1 cellular context compared by ENCODE assay signal in genomic region chr12:10358131-10358530, GRCh38.
TF ChIP-seq lines count a peak whose summit lies in the region.

No MANE protein-coding gene starts in this region.

TF ChIP-seq in GM23338, 12 proteins besides CTCF, POLR2A, EP300 and RAD21 (continued from another document):
- TF ChIP-seq, protein P1, sequence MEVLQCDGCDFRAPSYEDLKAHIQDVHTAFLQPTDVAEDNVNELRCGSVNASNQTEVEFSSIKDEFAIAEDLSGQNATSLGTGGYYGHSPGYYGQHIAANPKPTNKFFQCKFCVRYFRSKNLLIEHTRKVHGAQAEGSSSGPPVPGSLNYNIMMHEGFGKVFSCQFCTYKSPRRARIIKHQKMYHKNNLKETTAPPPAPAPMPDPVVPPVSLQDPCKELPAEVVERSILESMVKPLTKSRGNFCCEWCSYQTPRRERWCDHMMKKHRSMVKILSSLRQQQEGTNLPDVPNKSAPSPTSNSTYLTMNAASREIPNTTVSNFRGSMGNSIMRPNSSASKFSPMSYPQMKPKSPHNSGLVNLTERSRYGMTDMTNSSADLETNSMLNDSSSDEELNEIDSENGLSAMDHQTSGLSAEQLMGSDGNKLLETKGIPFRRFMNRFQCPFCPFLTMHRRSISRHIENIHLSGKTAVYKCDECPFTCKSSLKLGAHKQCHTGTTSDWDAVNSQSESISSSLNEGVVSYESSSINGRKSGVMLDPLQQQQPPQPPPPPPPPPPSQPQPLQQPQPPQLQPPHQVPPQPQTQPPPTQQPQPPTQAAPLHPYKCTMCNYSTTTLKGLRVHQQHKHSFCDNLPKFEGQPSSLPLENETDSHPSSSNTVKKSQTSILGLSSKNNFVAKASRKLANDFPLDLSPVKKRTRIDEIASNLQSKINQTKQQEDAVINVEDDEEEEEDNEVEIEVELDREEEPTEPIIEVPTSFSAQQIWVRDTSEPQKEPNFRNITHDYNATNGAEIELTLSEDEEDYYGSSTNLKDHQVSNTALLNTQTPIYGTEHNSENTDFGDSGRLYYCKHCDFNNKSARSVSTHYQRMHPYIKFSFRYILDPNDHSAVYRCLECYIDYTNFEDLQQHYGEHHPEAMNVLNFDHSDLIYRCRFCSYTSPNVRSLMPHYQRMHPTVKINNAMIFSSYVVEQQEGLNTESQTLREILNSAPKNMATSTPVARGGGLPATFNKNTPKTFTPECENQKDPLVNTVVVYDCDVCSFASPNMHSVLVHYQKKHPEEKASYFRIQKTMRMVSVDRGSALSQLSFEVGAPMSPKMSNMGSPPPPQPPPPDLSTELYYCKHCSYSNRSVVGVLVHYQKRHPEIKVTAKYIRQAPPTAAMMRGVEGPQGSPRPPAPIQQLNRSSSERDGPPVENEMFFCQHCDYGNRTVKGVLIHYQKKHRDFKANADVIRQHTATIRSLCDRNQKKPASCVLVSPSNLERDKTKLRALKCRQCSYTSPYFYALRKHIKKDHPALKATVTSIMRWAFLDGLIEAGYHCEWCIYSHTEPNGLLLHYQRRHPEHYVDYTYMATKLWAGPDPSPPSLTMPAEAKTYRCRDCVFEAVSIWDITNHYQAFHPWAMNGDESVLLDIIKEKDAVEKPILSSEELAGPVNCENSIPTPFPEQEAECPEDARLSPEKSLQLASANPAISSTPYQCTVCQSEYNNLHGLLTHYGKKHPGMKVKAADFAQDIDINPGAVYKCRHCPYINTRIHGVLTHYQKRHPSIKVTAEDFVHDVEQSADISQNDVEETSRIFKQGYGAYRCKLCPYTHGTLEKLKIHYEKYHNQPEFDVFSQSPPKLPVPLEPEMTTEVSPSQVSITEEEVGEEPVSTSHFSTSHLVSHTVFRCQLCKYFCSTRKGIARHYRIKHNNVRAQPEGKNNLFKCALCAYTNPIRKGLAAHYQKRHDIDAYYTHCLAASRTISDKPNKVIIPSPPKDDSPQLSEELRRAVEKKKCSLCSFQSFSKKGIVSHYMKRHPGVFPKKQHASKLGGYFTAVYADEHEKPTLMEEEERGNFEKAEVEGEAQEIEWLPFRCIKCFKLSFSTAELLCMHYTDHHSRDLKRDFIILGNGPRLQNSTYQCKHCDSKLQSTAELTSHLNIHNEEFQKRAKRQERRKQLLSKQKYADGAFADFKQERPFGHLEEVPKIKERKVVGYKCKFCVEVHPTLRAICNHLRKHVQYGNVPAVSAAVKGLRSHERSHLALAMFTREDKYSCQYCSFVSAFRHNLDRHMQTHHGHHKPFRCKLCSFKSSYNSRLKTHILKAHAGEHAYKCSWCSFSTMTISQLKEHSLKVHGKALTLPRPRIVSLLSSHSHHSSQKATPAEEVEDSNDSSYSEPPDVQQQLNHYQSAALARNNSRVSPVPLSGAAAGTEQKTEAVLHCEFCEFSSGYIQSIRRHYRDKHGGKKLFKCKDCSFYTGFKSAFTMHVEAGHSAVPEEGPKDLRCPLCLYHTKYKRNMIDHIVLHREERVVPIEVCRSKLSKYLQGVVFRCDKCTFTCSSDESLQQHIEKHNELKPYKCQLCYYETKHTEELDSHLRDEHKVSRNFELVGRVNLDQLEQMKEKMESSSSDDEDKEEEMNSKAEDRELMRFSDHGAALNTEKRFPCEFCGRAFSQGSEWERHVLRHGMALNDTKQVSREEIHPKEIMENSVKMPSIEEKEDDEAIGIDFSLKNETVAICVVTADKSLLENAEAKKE (CRISPR knock-in tag; IDR thresholded peaks at IDR 0.05) = no peak
TF ChIP-seq in GM23338: peak in this region for 0.
